ENCODE assay signal across 8 cellular contexts in genomic region chr16:58487566-58488351, GRCh38. TPM values are rescaled to one million over a fixed set of nuclear protein-coding genes. Genes with fewer than 3 reads are reported as not detected.
DNase-seq lines count a peak whose midpoint lies in the region; ATAC-seq, FAIRE-seq and TF ChIP-seq lines count a peak whose summit lies in the region.

No MANE protein-coding gene starts in this region.

- H4K20me1 ChIP-seq in astrocyte (ENCODE audit: insufficient read depth, low read length) = no peaks in the 10 kb centered on the region

- H3K36me3 ChIP-seq in astrocyte (ENCODE audit: insufficient read depth, low read length) (no peaks in the 10 kb centered on the region), skeletal muscle tissue (ENCODE audit: control insufficient read depth in 3 of 3, insufficient read depth in 3 of 3, low read length in 3 of 3) (no peaks in the 10 kb centered on the region)

- no peaks in the 10 kb centered on the region for H3K4me1 ChIP-seq in astrocyte (ENCODE audit: insufficient read depth, low read length)
- peaks cover 0 to 7% (median 6%) of the 10 kb centered on the region in 3 donors for H3K4me1 ChIP-seq in skeletal muscle tissue (ENCODE audit: control insufficient read depth in 3 of 3, insufficient read depth in 3 of 3, low read length in 3 of 3)

- H3K4me1 Mint-ChIP-seq in astrocyte (ENCODE audit: low read depth, unreplicated experiment) = no peaks in the 10 kb centered on the region

- H3K36me3 Mint-ChIP-seq in astrocyte (ENCODE audit: low read depth, unreplicated experiment) = no peaks in the 10 kb centered on the region

- H3K4me2 ChIP-seq in astrocyte (ENCODE audit: low read length) = peak overlapping the region; percentile 68

- peak; percentile 65 for TF ChIP-seq CTCF in astrocyte (IDR thresholded peaks at IDR 0.05; ENCODE audit: insufficient read depth, low read depth, low read length)

- H3K79me2 ChIP-seq in astrocyte (ENCODE audit: insufficient read depth, low read length) = no peaks in the 10 kb centered on the region

- no peak overlapping the region for H3K27ac ChIP-seq in astrocyte (ENCODE audit: low read depth, low read length)
- no peak overlapping the region for H3K27ac ChIP-seq in skeletal muscle tissue (ENCODE audit: low read depth, low read length)

- peak; percentile 92 for DNase-seq in DMS 273 (lab: John Stamatoyannopoulos, UW; ENCODE audit: unreplicated experiment)
- DNase-seq in GOT3 (lab: John Stamatoyannopoulos, UW) = peak; percentile 10
- DNase-seq in NCI-H1105 treated with DMSO at 0.1 percent for 48 hours (lab: John Stamatoyannopoulos, UW) = peak; percentile 54
- DNase-seq in T-helper 9 cell = peak; percentile 68
- DNase-seq in astrocyte (ENCODE audit: low read depth) = peak; percentile 52
- peak in 49 of 51 donors; percentile 16 to 84 (median 67) for DNase-seq in hypothalamus (lab: John Stamatoyannopoulos, UW)

- H3K9ac ChIP-seq in astrocyte (ENCODE audit: low read length) = no peak overlapping the region
- H3K9ac ChIP-seq in skeletal muscle tissue (ENCODE audit: low read depth in 1 of 3, low read length in 3 of 3) = peak overlapping the region in 1 of 3 donors; percentile 45

- peaks cover 17% of the 10 kb centered on the region for H3K27me3 Mint-ChIP-seq in astrocyte (ENCODE audit: low read depth, unreplicated experiment)

- H3K4me3 ChIP-seq in astrocyte (ENCODE audit: insufficient read depth, low read depth, low read length) = peak overlapping the region; percentile 6
- H3K4me3 ChIP-seq in skeletal muscle tissue (ENCODE audit: low read length in 3 of 3) = peak overlapping the region in 2 of 3 donors; percentile 54 to 65

- ATAC-seq in GM19324 (IDR thresholded peaks at IDR 0.05; ENCODE audit: low FRiP score, unreplicated experiment) = no peak

- no peak overlapping the region for H3K4me3 Mint-ChIP-seq in astrocyte (ENCODE audit: unreplicated experiment)

- H3K27ac Mint-ChIP-seq in astrocyte (ENCODE audit: unreplicated experiment) = no peak overlapping the region

- H3K27me3 ChIP-seq in astrocyte (ENCODE audit: insufficient read depth, low read length) = no peaks in the 10 kb centered on the region
- no peaks in the 10 kb centered on the region for H3K27me3 ChIP-seq in skeletal muscle tissue (ENCODE audit: control insufficient read depth in 3 of 3, insufficient read depth in 3 of 3, low read length in 3 of 3)

- FAIRE-seq in astrocyte (lab: Jason Lieb, UNC) = no peak

- H3K9me3 ChIP-seq in astrocyte (ENCODE audit: insufficient read depth, low read depth, low read length) (no peaks in the 10 kb centered on the region), skeletal muscle tissue (ENCODE audit: control insufficient read depth in 3 of 3, low read length in 3 of 3) (no peaks in the 10 kb centered on the region)

- H2AFZ ChIP-seq in astrocyte (ENCODE audit: low read depth, low read length) = peak overlapping the region; percentile 81

- no peaks in the 10 kb centered on the region for H3K9me3 Mint-ChIP-seq in astrocyte (ENCODE audit: unreplicated experiment)

RNA-seq across cellular contexts. Expression of gene NDRG4, which starts 12.2 kb away (rescaled TPM):
- 21.9 and 22.2 TPM in 2 replicates for total RNA-seq in astrocyte
- total RNA-seq in skeletal muscle tissue = 11.5 TPM

RNA-seq across cellular contexts. Expression of gene SETD6, which starts 27.6 kb away (rescaled TPM):
- 6.7 and 7.4 TPM in 2 replicates for total RNA-seq in astrocyte
- total RNA-seq in skeletal muscle tissue = 2.6 TPM

Comparison
In these comparisons a context has a peak if more than half of its experiments do, and no peak if none do; other contexts are left out.
1. DNase-seq: peak in every context shown above with its lines; median percentile 92 in DMS 273; 68 in T-helper 9 cell; 67 in hypothalamus; 54 in NCI-H1105 treated with DMSO at 0.1 percent for 48 hours; 52 in astrocyte; 10 in GOT3.